ENCODE assay signal across 8 cellular contexts in the genomic region with DNA sequence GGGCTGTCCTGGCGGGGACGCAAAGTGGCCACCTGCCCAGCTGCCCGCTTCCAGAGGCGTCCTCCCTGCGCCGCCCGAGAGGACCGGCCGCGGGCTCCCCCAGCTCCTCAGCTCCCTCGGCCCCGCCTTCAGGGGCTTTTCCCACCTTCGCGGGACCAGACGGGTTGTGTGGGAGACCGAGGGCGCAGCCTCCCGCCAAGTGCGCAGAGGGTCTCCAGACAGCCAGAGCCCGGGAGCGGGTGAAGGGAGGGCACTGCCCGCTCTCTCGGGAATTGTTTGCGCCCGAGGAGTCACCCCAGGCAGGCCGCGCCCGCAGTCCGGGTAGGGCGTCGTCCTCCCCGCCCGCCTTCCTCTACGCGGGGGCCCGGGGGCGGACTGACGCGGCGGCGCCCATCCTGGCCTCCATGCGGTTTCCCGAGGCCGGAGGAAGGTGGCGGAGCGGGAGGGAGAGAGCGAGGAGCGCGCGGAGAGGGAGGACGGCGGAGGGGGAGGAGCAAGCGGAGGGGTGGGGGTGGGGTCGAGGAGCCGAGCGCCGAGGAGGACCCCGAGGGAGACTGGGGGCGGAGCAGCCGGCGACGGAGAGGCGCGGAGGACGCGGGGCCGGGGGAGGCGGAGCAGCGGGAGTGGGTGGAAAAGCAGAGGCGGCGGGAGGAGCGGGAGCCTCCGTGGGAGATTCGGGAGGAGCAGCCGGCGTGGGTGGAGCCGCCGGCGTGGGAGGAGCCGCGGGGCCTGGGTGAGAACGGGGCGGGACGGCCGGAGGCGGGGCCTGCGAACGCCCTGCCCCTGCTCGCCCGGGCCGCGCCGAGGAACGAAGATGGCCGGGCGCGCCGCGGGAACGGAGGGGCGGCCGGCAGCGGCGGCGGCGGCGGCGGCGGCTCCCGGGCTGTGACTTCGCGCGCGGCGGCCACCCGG. TPM values are rescaled to one million over a fixed set of nuclear protein-coding genes. Genes with fewer than 3 reads are reported as not detected.
DNase-seq lines count a peak whose midpoint lies in the region; ATAC-seq and TF ChIP-seq lines count a peak whose summit lies in the region.

No MANE protein-coding gene starts in this region.

- TF ChIP-seq CTCF in AG04449 (IDR thresholded peaks at IDR 0.05; ENCODE audit: insufficient read depth, low read length, missing control alignments): no peak

- H3K36me3 ChIP-seq in ectodermal cell (ENCODE audit: control insufficient read depth, insufficient read depth, low read length): no peaks in the 10 kb centered on the region

- DNase-seq in AG04449 (ENCODE audit: low read depth, low spot score): no peak
- peak; percentile 72 for DNase-seq in NCI-H526 treated with DMSO at 0.1 percent for 48 hours (lab: John Stamatoyannopoulos, UW)
- DNase-seq in activated CD8-positive, alpha-beta memory T cell treated with anti-CD3 and anti-CD28 coated beads for 1 hour (ENCODE audit: extremely low read depth in 1 of 2, low read depth in 1 of 2): peak; percentile 21 to 63
- DNase-seq in lung microvascular endothelial cell (ENCODE audit: low read depth in 2 of 2): peak; percentile 89 to 92
- peak; percentile 26 to 59 (median 48) for DNase-seq in stimulated activated CD4-positive, alpha-beta T cell treated with anti-CD3 and anti-CD28 coated beads, TNF-alpha, amount 100 ng/mL, for 1 hour (ENCODE audit: low read depth in 3 of 3, low spot score in 1 of 3)

- POLR2A ChIA-PET in AG04449 (lab: Yijun Ruan, JAX): no interaction called here

- no peaks in the 10 kb centered on the region for H3K27me3 ChIP-seq in ectodermal cell (ENCODE audit: control insufficient read depth, insufficient read depth, low read length, poor library complexity, severe bottlenecking)

- WGBS in ectodermal cell, 2 experiments: 0 to 1% methylated on average over 115 to 116 of the region's 116 CpGs

- peaks cover 6% of the 10 kb centered on the region for H3K4me1 ChIP-seq in ectodermal cell (ENCODE audit: control insufficient read depth, insufficient read depth, low read length)

- CTCF ChIA-PET in AG04449 (lab: Yijun Ruan, JAX): interaction anchor here (3.7 kb wide), 1 partner anchor 105 kb away, joined by 21 read pairs; no protein-coding TSS in a partner anchor

- H3K27ac ChIP-seq in ectodermal cell (ENCODE audit: insufficient read depth, low read depth, low read length, poor library complexity, severe bottlenecking): peak overlapping the region; percentile 81

- ATAC-seq in GM18868 (IDR thresholded peaks at IDR 0.05; ENCODE audit: unreplicated experiment) (peak; percentile 78), HG03135 (IDR thresholded peaks at IDR 0.05; ENCODE audit: unreplicated experiment) (peak; percentile 74)

- H3K4me3 ChIP-seq in AG04449 (ENCODE audit: low read depth, low read length) (peak overlapping the region; percentile 58), ectodermal cell (ENCODE audit: insufficient read depth, low read depth, low read length) (peak overlapping the region; percentile 48)

- no peaks in the 10 kb centered on the region for H3K9me3 ChIP-seq in ectodermal cell (ENCODE audit: control insufficient read depth, low read length)

RNA-seq across cellular contexts. Expression of a gene that starts 47.6 kb away (rescaled TPM):
- not detected for polyA plus RNA-seq in ectodermal cell (2013, experiment 1 of 4)
- polyA plus RNA-seq in ectodermal cell (2013, experiment 2 of 4): not detected
- polyA plus RNA-seq in ectodermal cell (2013, experiment 3 of 4): not detected
- not detected for polyA plus RNA-seq in ectodermal cell (2013, experiment 4 of 4)
- under 0.01 and 0.20 TPM in 2 replicates for total RNA-seq in lung microvascular endothelial cell
